ENCODE assay signal across 1 cellular context in the genomic region with DNA sequence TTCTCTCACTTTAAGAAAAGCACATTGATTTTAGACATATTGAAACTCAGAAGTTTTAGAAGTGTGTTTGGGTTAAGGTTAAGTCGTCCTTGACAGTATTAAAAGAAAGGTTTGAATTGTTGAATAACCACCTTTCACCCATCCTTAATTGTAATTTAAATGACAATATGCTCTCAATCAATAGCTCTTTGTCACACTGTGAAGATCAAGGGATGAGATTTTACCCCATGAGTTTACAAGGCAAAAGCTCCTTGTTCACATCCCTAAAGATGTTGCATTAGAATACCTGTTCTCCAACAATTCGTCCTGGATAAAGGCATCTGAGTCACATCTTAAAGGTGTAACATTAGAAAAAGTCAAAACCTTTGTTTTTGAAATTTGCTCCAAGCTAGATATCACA.
TF ChIP-seq lines count a peak whose summit lies in the region.

No MANE protein-coding gene starts in this region.

TF ChIP-seq in WTC11, 78 proteins besides CTCF, POLR2A, EP300 and RAD21 (continued from another document):
- TF ChIP-seq, protein P1, sequence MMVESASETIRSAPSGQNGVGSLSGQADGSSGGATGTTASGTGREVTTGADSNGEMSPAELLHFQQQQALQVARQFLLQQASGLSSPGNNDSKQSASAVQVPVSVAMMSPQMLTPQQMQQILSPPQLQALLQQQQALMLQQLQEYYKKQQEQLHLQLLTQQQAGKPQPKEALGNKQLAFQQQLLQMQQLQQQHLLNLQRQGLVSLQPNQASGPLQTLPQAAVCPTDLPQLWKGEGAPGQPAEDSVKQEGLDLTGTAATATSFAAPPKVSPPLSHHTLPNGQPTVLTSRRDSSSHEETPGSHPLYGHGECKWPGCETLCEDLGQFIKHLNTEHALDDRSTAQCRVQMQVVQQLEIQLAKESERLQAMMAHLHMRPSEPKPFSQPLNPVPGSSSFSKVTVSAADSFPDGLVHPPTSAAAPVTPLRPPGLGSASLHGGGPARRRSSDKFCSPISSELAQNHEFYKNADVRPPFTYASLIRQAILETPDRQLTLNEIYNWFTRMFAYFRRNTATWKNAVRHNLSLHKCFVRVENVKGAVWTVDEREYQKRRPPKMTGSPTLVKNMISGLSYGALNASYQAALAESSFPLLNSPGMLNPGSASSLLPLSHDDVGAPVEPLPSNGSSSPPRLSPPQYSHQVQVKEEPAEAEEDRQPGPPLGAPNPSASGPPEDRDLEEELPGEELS (CRISPR knock-in tag; IDR thresholded peaks at IDR 0.05), result no peak
- TF ChIP-seq SP1 (CRISPR knock-in tag; conservative IDR thresholded peaks at IDR 0.05) (no peak), MYBL2 (CRISPR knock-in tag; IDR thresholded peaks at IDR 0.05) (no peak), FOXJ3 (CRISPR knock-in tag; IDR thresholded peaks at IDR 0.05; ENCODE audit: borderline replicate concordance) (no peak), IRF2 (CRISPR knock-in tag; IDR thresholded peaks at IDR 0.05; ENCODE audit: borderline replicate concordance, low read depth) (no peak), MXD4 (CRISPR knock-in tag; IDR thresholded peaks at IDR 0.05; ENCODE audit: borderline replicate concordance) (no peak), ZNF423 (CRISPR knock-in tag; IDR thresholded peaks at IDR 0.05) (no peak), ZNF138 (CRISPR knock-in tag; conservative IDR thresholded peaks at IDR 0.05) (no peak), ZBTB21 (CRISPR knock-in tag; IDR thresholded peaks at IDR 0.05; ENCODE audit: borderline replicate concordance) (no peak)
- TF ChIP-seq, protein P2, sequence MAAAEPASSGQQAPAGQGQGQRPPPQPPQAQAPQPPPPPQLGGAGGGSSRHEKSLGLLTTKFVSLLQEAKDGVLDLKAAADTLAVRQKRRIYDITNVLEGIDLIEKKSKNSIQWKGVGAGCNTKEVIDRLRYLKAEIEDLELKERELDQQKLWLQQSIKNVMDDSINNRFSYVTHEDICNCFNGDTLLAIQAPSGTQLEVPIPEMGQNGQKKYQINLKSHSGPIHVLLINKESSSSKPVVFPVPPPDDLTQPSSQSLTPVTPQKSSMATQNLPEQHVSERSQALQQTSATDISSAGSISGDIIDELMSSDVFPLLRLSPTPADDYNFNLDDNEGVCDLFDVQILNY (CRISPR knock-in tag; IDR thresholded peaks at IDR 0.05), result no peak
- TF ChIP-seq, protein P3, sequence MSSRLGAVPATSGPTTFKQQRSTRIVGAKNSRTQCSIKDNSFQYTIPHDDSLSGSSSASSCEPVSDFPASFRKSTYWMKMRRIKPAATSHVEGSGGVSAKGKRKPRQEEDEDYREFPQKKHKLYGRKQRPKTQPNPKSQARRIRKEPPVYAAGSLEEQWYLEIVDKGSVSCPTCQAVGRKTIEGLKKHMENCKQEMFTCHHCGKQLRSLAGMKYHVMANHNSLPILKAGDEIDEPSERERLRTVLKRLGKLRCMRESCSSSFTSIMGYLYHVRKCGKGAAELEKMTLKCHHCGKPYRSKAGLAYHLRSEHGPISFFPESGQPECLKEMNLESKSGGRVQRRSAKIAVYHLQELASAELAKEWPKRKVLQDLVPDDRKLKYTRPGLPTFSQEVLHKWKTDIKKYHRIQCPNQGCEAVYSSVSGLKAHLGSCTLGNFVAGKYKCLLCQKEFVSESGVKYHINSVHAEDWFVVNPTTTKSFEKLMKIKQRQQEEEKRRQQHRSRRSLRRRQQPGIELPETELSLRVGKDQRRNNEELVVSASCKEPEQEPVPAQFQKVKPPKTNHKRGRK (CRISPR knock-in tag; IDR thresholded peaks at IDR 0.05; ENCODE audit: borderline replicate concordance), result no peak
- TF ChIP-seq, protein P4, sequence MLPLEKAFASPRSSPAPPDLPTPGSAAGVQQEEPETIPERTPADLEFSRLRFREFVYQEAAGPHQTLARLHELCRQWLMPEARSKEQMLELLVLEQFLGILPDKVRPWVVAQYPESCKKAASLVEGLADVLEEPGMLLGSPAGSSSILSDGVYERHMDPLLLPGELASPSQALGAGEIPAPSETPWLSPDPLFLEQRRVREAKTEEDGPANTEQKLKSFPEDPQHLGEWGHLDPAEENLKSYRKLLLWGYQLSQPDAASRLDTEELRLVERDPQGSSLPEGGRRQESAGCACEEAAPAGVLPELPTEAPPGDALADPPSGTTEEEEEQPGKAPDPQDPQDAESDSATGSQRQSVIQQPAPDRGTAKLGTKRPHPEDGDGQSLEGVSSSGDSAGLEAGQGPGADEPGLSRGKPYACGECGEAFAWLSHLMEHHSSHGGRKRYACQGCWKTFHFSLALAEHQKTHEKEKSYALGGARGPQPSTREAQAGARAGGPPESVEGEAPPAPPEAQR (CRISPR knock-in tag; IDR thresholded peaks at IDR 0.05), result no peak
- TF ChIP-seq, protein P5, sequence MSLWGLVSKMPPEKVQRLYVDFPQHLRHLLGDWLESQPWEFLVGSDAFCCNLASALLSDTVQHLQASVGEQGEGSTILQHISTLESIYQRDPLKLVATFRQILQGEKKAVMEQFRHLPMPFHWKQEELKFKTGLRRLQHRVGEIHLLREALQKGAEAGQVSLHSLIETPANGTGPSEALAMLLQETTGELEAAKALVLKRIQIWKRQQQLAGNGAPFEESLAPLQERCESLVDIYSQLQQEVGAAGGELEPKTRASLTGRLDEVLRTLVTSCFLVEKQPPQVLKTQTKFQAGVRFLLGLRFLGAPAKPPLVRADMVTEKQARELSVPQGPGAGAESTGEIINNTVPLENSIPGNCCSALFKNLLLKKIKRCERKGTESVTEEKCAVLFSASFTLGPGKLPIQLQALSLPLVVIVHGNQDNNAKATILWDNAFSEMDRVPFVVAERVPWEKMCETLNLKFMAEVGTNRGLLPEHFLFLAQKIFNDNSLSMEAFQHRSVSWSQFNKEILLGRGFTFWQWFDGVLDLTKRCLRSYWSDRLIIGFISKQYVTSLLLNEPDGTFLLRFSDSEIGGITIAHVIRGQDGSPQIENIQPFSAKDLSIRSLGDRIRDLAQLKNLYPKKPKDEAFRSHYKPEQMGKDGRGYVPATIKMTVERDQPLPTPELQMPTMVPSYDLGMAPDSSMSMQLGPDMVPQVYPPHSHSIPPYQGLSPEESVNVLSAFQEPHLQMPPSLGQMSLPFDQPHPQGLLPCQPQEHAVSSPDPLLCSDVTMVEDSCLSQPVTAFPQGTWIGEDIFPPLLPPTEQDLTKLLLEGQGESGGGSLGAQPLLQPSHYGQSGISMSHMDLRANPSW (CRISPR knock-in tag; conservative IDR thresholded peaks at IDR 0.05; ENCODE audit: low read depth), result no peak
- TF ChIP-seq, protein P6, sequence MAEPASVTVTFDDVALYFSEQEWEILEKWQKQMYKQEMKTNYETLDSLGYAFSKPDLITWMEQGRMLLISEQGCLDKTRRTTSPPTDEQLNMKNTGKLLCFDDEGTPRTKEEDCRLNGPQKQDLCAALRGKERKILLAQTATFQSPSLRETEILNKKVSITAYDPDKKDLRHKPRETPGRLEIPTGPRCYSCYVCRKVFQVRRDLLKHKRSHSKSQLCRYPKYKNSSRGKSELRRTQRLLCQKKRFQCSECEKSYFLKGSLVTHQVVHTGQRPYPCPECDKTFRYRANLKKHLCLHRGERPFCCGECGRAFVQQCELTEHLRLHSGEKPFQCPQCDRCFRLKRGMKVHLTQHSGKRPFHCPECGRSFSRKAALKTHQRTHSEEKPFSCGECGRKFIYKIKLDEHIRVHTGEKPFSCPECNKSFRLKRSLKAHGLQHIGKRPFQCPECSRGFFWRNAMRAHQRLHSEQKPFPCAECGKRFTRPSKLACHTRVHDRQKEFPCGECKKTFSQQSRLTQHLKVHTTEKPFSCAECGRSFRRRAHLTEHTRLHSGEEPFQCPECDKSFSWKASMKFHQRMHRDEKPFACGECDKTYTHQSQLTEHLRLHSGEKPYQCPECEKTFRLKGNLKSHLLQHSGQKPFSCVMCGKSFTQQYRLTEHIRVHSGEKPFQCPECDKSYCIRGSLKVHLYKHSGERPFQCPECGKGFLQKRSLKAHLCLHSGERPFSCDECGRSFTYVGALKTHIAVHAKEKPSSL (CRISPR knock-in tag; conservative IDR thresholded peaks at IDR 0.05), result no peak
